Comparison of ENCODE assay signal across 8 cellular contexts in the genomic region with DNA sequence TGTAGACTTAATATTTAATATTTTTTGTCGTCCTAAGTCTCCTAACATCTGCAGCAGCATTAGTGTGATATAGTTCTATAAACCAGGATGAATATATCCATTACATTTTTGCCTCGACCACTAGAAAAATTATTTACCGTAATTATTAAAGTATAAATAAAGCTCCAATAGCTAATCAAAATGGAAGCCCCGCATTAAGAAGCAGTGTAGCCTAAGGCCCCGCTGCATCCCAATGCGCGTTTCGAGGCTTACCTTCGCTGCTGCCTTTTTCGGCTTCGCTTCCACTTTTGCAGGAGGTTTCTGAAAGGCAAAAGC. TPM values are rescaled to one million over a fixed set of nuclear protein-coding genes. Genes with fewer than 3 reads are reported as not detected.
DNase-seq lines count a peak whose midpoint lies in the region; ATAC-seq and TF ChIP-seq lines count a peak whose summit lies in the region.

No MANE protein-coding gene starts in this region.

- H3K4me3 Mint-ChIP-seq in activated naive CD4-positive, alpha-beta T cell treated with anti-CD3 and anti-CD28 coated beads for 36 hours = peak overlapping the region; percentile 84

- H2AFZ ChIP-seq in fibroblast of lung (ENCODE audit: low read length) = peak overlapping the region; percentile 58

- ATAC-seq in SK-N-SH treated with all-trans-retinoic acid at 6 μM for 48 hours = peak; percentile 2
- ATAC-seq in GM21423 (IDR thresholded peaks at IDR 0.05; ENCODE audit: unreplicated experiment) = no peak

- no peaks in the 10 kb centered on the region for H3K27me3 Mint-ChIP-seq in activated naive CD4-positive, alpha-beta T cell treated with anti-CD3 and anti-CD28 coated beads for 36 hours (ENCODE audit: low read depth)

- H3K4me1 ChIP-seq in fibroblast of lung (ENCODE audit: control insufficient read depth, extremely low read depth, insufficient read depth, low read length) = peaks cover 6% of the 10 kb centered on the region

- no peak for DNase-seq in activated naive CD4-positive, alpha-beta T cell treated with anti-CD3 and anti-CD28 coated beads for 36 hours
- DNase-seq in activated naive CD4-positive, alpha-beta T cell treated with Interleukin-2 at 50 U/mL for 16 hours = no peak
- DNase-seq in fibroblast of lung (ENCODE audit: low read depth in 2 of 2) (no peak), retinal pigment epithelial cell (ENCODE audit: low read depth) (no peak), nucleus accumbens (lab: John Stamatoyannopoulos, UW) (no peak)
- DNase-seq in stimulated activated CD4-positive, alpha-beta T cell treated with anti-CD3 and anti-CD28 coated beads, Interleukin-15, amount 100 ng/mL, for 24 hours = no peak

- H3K27ac ChIP-seq in fibroblast of lung (ENCODE audit: insufficient read depth, low read length) = peak overlapping the region; percentile 87

- peaks cover 33% of the 10 kb centered on the region for H3K4me1 Mint-ChIP-seq in activated naive CD4-positive, alpha-beta T cell treated with anti-CD3 and anti-CD28 coated beads for 36 hours (ENCODE audit: low read depth)

- no peaks in the 10 kb centered on the region for H3K9me3 Mint-ChIP-seq in activated naive CD4-positive, alpha-beta T cell treated with anti-CD3 and anti-CD28 coated beads for 36 hours

- no peaks in the 10 kb centered on the region for H3K9me3 ChIP-seq in fibroblast of lung (ENCODE audit: control insufficient read depth, insufficient read depth, low read depth, low read length)

- peak overlapping the region; percentile 87 for H3K27ac Mint-ChIP-seq in activated naive CD4-positive, alpha-beta T cell treated with anti-CD3 and anti-CD28 coated beads for 36 hours

- H3K36me3 Mint-ChIP-seq in activated naive CD4-positive, alpha-beta T cell treated with anti-CD3 and anti-CD28 coated beads for 36 hours (ENCODE audit: low read depth) = peaks cover 36% of the 10 kb centered on the region

- intact Hi-C loops in activated naive CD4-positive, alpha-beta T cell treated with anti-CD3 and anti-CD28 coated beads for 36 hours (cut with micrococcal nuclease) = no loop called here

- CTCF ChIA-PET in activated naive CD4-positive, alpha-beta T cell treated with anti-CD3 and anti-CD28 coated beads for 36 hours (lab: Charles Lee) = interaction anchor here (0.6 to 2.1 kb wide), 7 partner anchors 30 to 330 kb away, joined by 3 to 8 read pairs (median 4); partner anchors contain the start of gene PSMG1

- peak overlapping the region; percentile 81 for H3K9ac ChIP-seq in fibroblast of lung (ENCODE audit: insufficient read depth, low read length)

- H3K4me3 ChIP-seq in fibroblast of lung (replicated peaks in 1 of 4; ENCODE audit: control extremely low read depth in 1 of 4, insufficient read depth in 1 of 4, low read depth in 3 of 4, low read length in 4 of 4) (peak overlapping the region; percentile 65 to 98 (median 97)), retinal pigment epithelial cell (ENCODE audit: low read length) (peak overlapping the region; percentile 97)

- H4K20me1 ChIP-seq in fibroblast of lung (ENCODE audit: control insufficient read depth, extremely low read depth, insufficient read depth, low read length) = no peaks in the 10 kb centered on the region

- peaks cover 4% of the 10 kb centered on the region for H3K36me3 ChIP-seq in fibroblast of lung (ENCODE audit: control insufficient read depth, insufficient read depth, low read length)

- TF ChIP-seq CTCF in fibroblast of lung (conservative IDR thresholded peaks at IDR 0.05 in 1 of 2, IDR thresholded peaks at IDR 0.05 in 1 of 2; ENCODE audit: low read depth in 1 of 2, low read length in 2 of 2) (no peak), retinal pigment epithelial cell (conservative IDR thresholded peaks at IDR 0.05; ENCODE audit: low read depth, low read length) (no peak)

- peak overlapping the region; percentile 99 for H3K4me2 ChIP-seq in fibroblast of lung (ENCODE audit: extremely low read depth, insufficient read depth, low read length)

- H3K79me2 ChIP-seq in fibroblast of lung (ENCODE audit: control insufficient read depth, insufficient read depth, low read length) = peaks cover 34% of the 10 kb centered on the region

- H3K27me3 ChIP-seq in fibroblast of lung (ENCODE audit: control insufficient read depth, insufficient read depth, low read length) = no peaks in the 10 kb centered on the region

TF ChIP-seq in SK-N-SH treated with all-trans-retinoic acid at 6 μM for 48 hours, 23 proteins besides CTCF, POLR2A, EP300 and RAD21:
- TF ChIP-seq TOX (CRISPR knock-in tag; IDR thresholded peaks at IDR 0.05; ENCODE audit: borderline replicate concordance) (no peak), OSR1 (CRISPR knock-in tag; IDR thresholded peaks at IDR 0.05) (no peak), POU6F1 (CRISPR knock-in tag; IDR thresholded peaks at IDR 0.05; ENCODE audit: borderline replicate concordance, low read depth) (no peak), ZNF565 (CRISPR knock-in tag; conservative IDR thresholded peaks at IDR 0.05; ENCODE audit: low read depth) (no peak), ESRRG (CRISPR knock-in tag; IDR thresholded peaks at IDR 0.05) (no peak), GLIS3 (CRISPR knock-in tag; IDR thresholded peaks at IDR 0.05) (no peak), ZNF8 (CRISPR knock-in tag; IDR thresholded peaks at IDR 0.05) (no peak), ZC3H10 (CRISPR knock-in tag; IDR thresholded peaks at IDR 0.05) (no peak), CSDC2 (CRISPR knock-in tag; IDR thresholded peaks at IDR 0.05) (no peak), SNAI2 (CRISPR knock-in tag; IDR thresholded peaks at IDR 0.05) (no peak), ZFP30 (CRISPR knock-in tag; IDR thresholded peaks at IDR 0.05) (no peak), PPARA (CRISPR knock-in tag; IDR thresholded peaks at IDR 0.05; ENCODE audit: borderline replicate concordance) (no peak)

RNA-seq across cellular contexts. Expression of gene HMGN1, which starts 0.9 kb away (rescaled TPM):
- 100 to 1,000 TPM; 527 to 529 TPM for total RNA-seq in activated naive CD4-positive, alpha-beta T cell treated with anti-CD3 and anti-CD28 coated beads for 36 hours
- 171 and 179 TPM in 2 replicates for total RNA-seq in fibroblast of lung
- 160 and 189 TPM in 2 replicates for polyA plus RNA-seq in fibroblast of lung
- polyA plus RNA-seq in fibroblast of lung (2012) = 229 and 291 TPM in 2 replicates
- 3.1 and 8.2 TPM in 2 replicates for polyA minus RNA-seq in fibroblast of lung (ENCODE audit: low replicate concordance)

RNA-seq across cellular contexts. Expression of gene BRWD1, which starts 34.6 kb away (rescaled TPM):
- 10 to 100 TPM; 23.0 to 24.5 TPM for total RNA-seq in activated naive CD4-positive, alpha-beta T cell treated with anti-CD3 and anti-CD28 coated beads for 36 hours
- total RNA-seq in fibroblast of lung = 48.9 and 62.1 TPM in 2 replicates
- polyA plus RNA-seq in fibroblast of lung = 10.8 and 17.1 TPM in 2 replicates
- polyA plus RNA-seq in fibroblast of lung (2012) = 6.4 and 10.7 TPM in 2 replicates
- polyA minus RNA-seq in fibroblast of lung (ENCODE audit: low replicate concordance) = 4.5 and 10.6 TPM in 2 replicates
